Comparison of ENCODE assay signal across 25 cellular contexts in the genomic region with DNA sequence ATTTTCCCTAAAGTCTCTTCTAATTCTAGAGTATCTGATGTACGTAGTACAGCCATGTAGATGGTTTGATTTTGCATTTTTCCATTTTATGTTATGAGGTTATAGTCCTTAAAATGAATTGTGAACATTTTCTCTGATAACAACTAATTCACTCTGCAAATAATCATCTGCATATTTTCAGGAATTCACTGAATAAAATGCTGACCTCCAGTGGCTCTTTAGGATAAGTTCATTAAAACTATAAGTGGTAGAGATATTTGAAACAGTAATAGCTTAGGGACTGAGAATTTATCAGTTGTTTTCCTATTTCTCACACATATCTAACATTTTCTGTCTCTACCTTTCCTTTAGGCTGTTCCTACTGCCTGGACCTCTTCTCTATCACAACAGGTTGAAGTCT. TPM values are rescaled to one million over a fixed set of nuclear protein-coding genes. Genes with fewer than 3 reads are reported as not detected.
DNase-seq lines count a peak whose midpoint lies in the region; ATAC-seq, FAIRE-seq and TF ChIP-seq lines count a peak whose summit lies in the region.
"Had no signal": no experiment of that assay in that cellular context is flagged by ENCODE, and none has a peak within 500 bp of the region (broad histone marks: within the 10 kb centered on the region; RNA-seq: fewer than 3 reads in every experiment).

No MANE protein-coding gene starts in this region.

- TF ChIP-seq CTCF in fibroblast of pulmonary artery (IDR thresholded peaks at IDR 0.05; ENCODE audit: low read length, missing control alignments), result peak; percentile 21

- peak; percentile 76 for FAIRE-seq in A204.1 (lab: Jason Lieb, UNC)
- FAIRE-seq: astrocyte, pancreas had no signal

- peak; percentile 19 for DNase-seq in GM03348 (ENCODE audit: low spot score)
- peak; percentile 27 for DNase-seq in RKO (ENCODE audit: low spot score)
- no peak for DNase-seq in fibroblast of pulmonary artery (ENCODE audit: low read depth)
- DNase-seq in left ventricle myocardium superior, result no peak
- no peak for DNase-seq in posterior cingulate gyrus
- DNase-seq: ACHN; activated naive CD4-positive, alpha-beta T cell treated with anti-CD3 and anti-CD28 coated beads, Interleukin-2, amount 10 ng/mL, durations not matched to agents 7 days and 5 days; activated T-cell treated with anti-CD3 and anti-CD28 coated beads, Interleukin-2, amount 50 U/mL, for 48 hours; CD8-positive, alpha-beta memory T cell; DMS53; effector memory CD8-positive, alpha-beta T cell; KG1; naive thymus-derived CD4-positive, alpha-beta T cell; NCI-H526; pancreas; SIG-M5; stimulated activated CD4-positive, alpha-beta T cell treated with anti-CD3 and anti-CD28 coated beads, Interleukin-4, amount 100 ng/mL, for 1 hour; stomach; upper lobe of right lung had no signal

- intact Hi-C loops in left ventricle myocardium superior (cut with micrococcal nuclease), result no loop called here
- intact Hi-C loops in posterior cingulate gyrus (cut with DNase I), result no loop called here

- no peak overlapping the region for H3K4me3 ChIP-seq in fibroblast of pulmonary artery (replicated peaks; ENCODE audit: low read depth, low read length)
- H3K4me3 ChIP-seq: pancreas, stomach, upper lobe of right lung had no signal

- no peak for ATAC-seq in left ventricle myocardium superior
- ATAC-seq in HG03439 (IDR thresholded peaks at IDR 0.05; ENCODE audit: unreplicated experiment), result no peak
- no peak for ATAC-seq in GM18909 (IDR thresholded peaks at IDR 0.05; ENCODE audit: poor library complexity, unreplicated experiment)
- ATAC-seq: effector memory CD8-positive, alpha-beta T cell; naive thymus-derived CD4-positive, alpha-beta T cell; pancreas; upper lobe of right lung; WTC11 had no signal

RNA-seq across cellular contexts. Expression of a gene that starts 4.4 kb away (rescaled TPM):
- total RNA-seq in left ventricle myocardium superior, result 150 TPM
- total RNA-seq: CD8-positive, alpha-beta memory T cell; T-helper 2 cell treated with Interferon-gamma antibody and Interleukin-4, amounts not matched to agents 100 ng/mL and 5 ng/mL, for 36 hours had no signal

Comparison
In these comparisons a context has a peak if more than half of its experiments do, and no peak if none do; other contexts are left out.
1. DNase-seq: peak in GM03348 (single experiment) and RKO (single experiment); none in fibroblast of pulmonary artery (single experiment), left ventricle myocardium superior (single experiment) and posterior cingulate gyrus (0 of 10).